In the genomic region with DNA sequence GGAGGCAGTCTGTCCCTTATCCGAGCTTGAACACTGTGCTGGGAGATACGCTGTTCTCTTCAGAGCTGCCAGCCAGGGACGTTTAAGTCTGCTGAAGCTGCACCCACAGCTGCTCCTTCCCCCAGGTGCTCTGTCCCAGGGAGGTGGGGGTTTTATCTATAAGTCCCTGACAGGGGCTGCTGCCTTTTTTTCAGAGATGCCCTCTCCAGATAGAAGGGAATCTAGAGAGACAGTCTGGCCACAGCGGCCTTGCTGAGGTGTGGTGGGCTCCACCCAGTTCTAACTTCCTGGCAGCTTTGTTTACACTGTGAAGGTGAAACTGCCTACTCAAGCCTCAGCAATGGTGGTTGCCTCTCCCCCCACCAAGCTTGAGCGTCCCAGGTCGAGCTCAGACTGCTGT, we compare ENCODE assay signal across 21 cellular contexts.
"Had no signal": no experiment of that assay in that cellular context is flagged by ENCODE, and none has a peak within 500 bp of the region (broad histone marks: within the 10 kb centered on the region; RNA-seq: fewer than 3 reads in every experiment).

No MANE protein-coding gene starts in this region.

- H3K9ac ChIP-seq: parathyroid adenoma had no signal

- ATAC-seq: foreskin keratinocyte; heart left ventricle; psoas muscle; right lobe of liver; stimulated activated effector memory CD8-positive, alpha-beta T cell treated with anti-CD3 and anti-CD28 coated beads, Interleukin-12 subunit alpha, Interleukin-12 subunit beta, amount 100 ng/mL, for 72 hours; stimulated activated naive CD8-positive, alpha-beta T cell treated with anti-CD3 and anti-CD28 coated beads, Interleukin-15, Interleukin-2, amounts not matched to agents 100 U/mL and 50 U/mL, for 24 hours had no signal

- FAIRE-seq: endothelial cell of umbilical vein, islet of Langerhans, urothelium cell line had no signal

- H3K9me3 ChIP-seq: psoas muscle, right lobe of liver, thyroid gland had no signal

- H2AFZ ChIP-seq: parathyroid adenoma had no signal

- H3K4me3 ChIP-seq: heart left ventricle, psoas muscle, right lobe of liver, suprapubic skin, thyroid gland had no signal

- H3K4me1 ChIP-seq: foreskin keratinocyte, heart left ventricle, parathyroid adenoma, psoas muscle, right lobe of liver, suprapubic skin, thyroid gland had no signal

- H3K79me2 ChIP-seq: parathyroid adenoma had no signal

- H3K27ac ChIP-seq: foreskin keratinocyte, heart left ventricle, parathyroid adenoma, psoas muscle, right lobe of liver, suprapubic skin, thyroid gland had no signal

- H3K36me3 ChIP-seq: heart left ventricle, right lobe of liver, suprapubic skin, thyroid gland had no signal

- DNase-seq: effector CD4-positive, alpha-beta T cell; endodermal cell; foreskin keratinocyte; heart left ventricle; hypothalamus; kidney glomerular epithelial cell; mesendoderm; naive B cell; psoas muscle; retina; right lobe of liver; stimulated activated CD4-positive, alpha-beta T cell treated with anti-CD3 and anti-CD28 coated beads, Interleukin-4, amount 100 ng/mL, for 1 hour; stimulated activated CD8-positive, alpha-beta memory T cell treated with anti-CD3 and anti-CD28 coated beads, Interleukin-4, amount 100 ng/mL, for 48 hours; stimulated activated naive CD8-positive, alpha-beta T cell treated with anti-CD3 and anti-CD28 coated beads, Interleukin-15, Interleukin-2, amounts not matched to agents 100 U/mL and 50 U/mL, for 24 hours; thyroid gland had no signal

- H3K27me3 ChIP-seq: foreskin keratinocyte, heart left ventricle, right lobe of liver, suprapubic skin, thyroid gland had no signal
